ENCODE assay signal across 1 cellular context in genomic region chr2:172084734-172085459, GRCh38.
TF ChIP-seq lines count a peak whose summit lies in the region.

No MANE protein-coding gene starts in this region.

TF ChIP-seq in WTC11, 78 proteins besides CTCF, POLR2A, EP300 and RAD21 (continued from another document):
- no peak for TF ChIP-seq ATF1 (CRISPR knock-in tag; IDR thresholded peaks at IDR 0.05)
